In the genomic region with DNA sequence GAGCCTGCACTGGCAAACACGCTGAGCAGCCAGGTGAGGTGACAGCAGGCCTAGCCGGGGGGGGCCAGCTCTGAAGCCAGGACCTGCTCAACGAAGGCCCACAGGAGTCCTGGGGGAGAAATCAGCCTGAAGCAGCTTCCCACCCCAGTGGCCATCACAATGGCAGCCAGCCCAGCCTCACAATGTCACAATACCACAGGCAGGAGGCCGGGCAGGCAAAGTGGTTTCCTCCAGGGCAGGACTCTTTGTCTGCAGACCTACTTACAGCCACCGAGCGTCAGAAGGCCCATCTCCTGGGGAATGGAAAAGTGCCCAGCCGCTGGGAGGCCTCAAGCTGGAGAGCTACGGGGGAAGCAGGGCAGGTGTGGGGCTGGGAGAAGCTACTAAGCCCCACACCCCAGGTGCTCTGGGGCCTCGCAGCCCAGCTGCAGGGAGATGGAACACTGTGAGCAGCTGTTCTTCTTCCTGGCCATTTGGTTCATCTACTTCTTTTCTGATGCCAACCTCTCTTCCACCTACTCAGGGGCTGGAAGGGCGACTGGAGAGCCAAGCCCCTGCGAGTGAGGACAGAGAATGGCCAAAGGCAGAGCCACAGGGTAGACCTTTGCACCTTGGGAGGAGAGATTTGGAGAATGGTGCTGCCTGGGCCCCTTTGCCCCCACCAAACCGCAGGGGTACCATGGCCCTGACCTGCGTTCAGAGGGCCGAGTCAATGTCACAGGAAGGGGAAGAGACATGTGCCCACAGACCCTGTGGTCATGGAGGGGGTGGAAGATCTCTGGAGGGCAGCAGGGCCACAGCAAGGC, we compare ENCODE assay signal across 19 cellular contexts. TPM values are rescaled to one million over a fixed set of nuclear protein-coding genes. Genes with fewer than 3 reads are reported as not detected.
DNase-seq lines count a peak whose midpoint lies in the region; ATAC-seq, FAIRE-seq and TF ChIP-seq lines count a peak whose summit lies in the region.
"Had no signal": no experiment of that assay in that cellular context is flagged by ENCODE, and none has a peak within 500 bp of the region (broad histone marks: within the 10 kb centered on the region; RNA-seq: fewer than 3 reads in every experiment).

No MANE protein-coding gene starts in this region.

- H3K36me3 ChIP-seq in GM12878 (ENCODE audit: control insufficient read depth in 2 of 2, insufficient read depth in 2 of 2, low read length in 1 of 2) (no peaks in the 10 kb centered on the region; a peak in 1 of 4 replicates), neutrophil (peaks cover 7% of the 10 kb centered on the region), left lung (peaks cover 0 to 27% of the 10 kb centered on the region in 2 donors)

- RAD21 ChIA-PET in GM12878 (lab: Charles Lee; ENCODE audit: unreplicated experiment) = no interaction called here

- H3K4me3 ChIP-seq in GM12878 (no peak overlapping the region), neutrophil (ENCODE audit: low read depth in 1 of 2, low read length in 1 of 2) (no peak overlapping the region), left lung (no peak overlapping the region)
- H3K4me3 ChIP-seq: dorsolateral prefrontal cortex, prostate gland had no signal

- H3K27me3 ChIP-seq in GM12878 (replicated peaks in 1 of 2; ENCODE audit: control insufficient read depth in 2 of 2, insufficient read depth in 2 of 2, low read length in 1 of 2) (no peaks in the 10 kb centered on the region), neutrophil (no peaks in the 10 kb centered on the region), left lung (no peaks in the 10 kb centered on the region)
- H3K27me3 ChIP-seq: dorsolateral prefrontal cortex had no signal

- FAIRE-seq in GM12878 (lab: Jason Lieb, UNC) = no peak

- no peak overlapping the region for H3K9ac ChIP-seq in GM12878 (ENCODE audit: control insufficient read depth, insufficient read depth, low read length)

- 74% methylated on average over 14 of the region's 14 CpGs for WGBS in GM12878 (ENCODE audit: insufficient coverage, insufficient replicate concordance, low lambda C conversion rate, missing lambda C conversion rate)

- H3K9me3 ChIP-seq in GM12878 (replicated peaks; ENCODE audit: control insufficient read depth, insufficient read depth, low read length) (no peaks in the 10 kb centered on the region), neutrophil (no peaks in the 10 kb centered on the region), left lung (no peaks in the 10 kb centered on the region)
- H3K9me3 ChIP-seq: prostate gland had no signal

- in situ Hi-C loops in GM12878 (cut with MboI) = no loop called here

- CTCF ChIA-PET in GM12878 (lab: Yijun Ruan, JAX) = no interaction called here

- TF ChIP-seq RAD21 in GM12878 (IDR thresholded peaks at IDR 0.05; ENCODE audit: insufficient read depth, low read depth, low read length) = no peak

- H3K27ac ChIP-seq in GM12878 (ENCODE audit: control insufficient read depth, insufficient read depth) (no peak overlapping the region), neutrophil (peak overlapping the region; percentile 69), left lung (no peak overlapping the region)
- H3K27ac ChIP-seq: 22Rv1, prostate gland, RWPE1 had no signal

- DNase-seq in NCI-H1417 (lab: John Stamatoyannopoulos, UW) (peak; percentile 69 to 91 (median 82)), NCI-H1417 treated with DMSO at 0.1 percent for 48 hours (lab: John Stamatoyannopoulos, UW) (no peak), NCI-H2107 treated with DMSO at 0.1 percent for 48 hours (lab: John Stamatoyannopoulos, UW; ENCODE audit: unreplicated experiment) (peak; percentile 72), GM12878 (ENCODE audit: low read depth, low spot score) (no peak), LoVo (ENCODE audit: low spot score) (no peak), sciatic nerve (ENCODE audit: low spot score) (no peak), left lung (no peak)
- DNase-seq: activated naive CD4-positive, alpha-beta T cell; CD4-positive, alpha-beta memory T cell; HFFc6; NCI-H748 treated with DMSO at 0.1 percent for 48 hours; stimulated activated CD4-positive, alpha-beta T cell treated with anti-CD3 and anti-CD28 coated beads, Interleukin-15, amount 100 ng/mL, for 24 hours; T-helper 1 cell had no signal

- H3K79me2 ChIP-seq in GM12878 (ENCODE audit: control insufficient read depth, insufficient read depth, low read length) = no peaks in the 10 kb centered on the region

- H2AFZ ChIP-seq in GM12878 (ENCODE audit: control insufficient read depth, low read depth, low read length) = no peak overlapping the region

- SMC1A ChIA-PET in GM12878 (lab: Charles Lee; ENCODE audit: uncharacterized antibody, unreplicated experiment) = no interaction called here

- intact Hi-C loops in GM12878 (cut with micrococcal nuclease; ENCODE audit: unreplicated experiment) (no loop called here), sciatic nerve (cut with DNase I) (no loop called here), left lung (cut with DNase I) (no loop called here)

- TF ChIP-seq EP300 in GM12878 (IDR thresholded peaks at IDR 0.05; ENCODE audit: borderline replicate concordance in 1 of 2, control insufficient read depth in 1 of 2, low read depth in 2 of 2, low read length in 2 of 2) = no peak

- H3K4me1 ChIP-seq in GM12878 (ENCODE audit: control insufficient read depth, insufficient read depth, low read length) (peaks cover 3% of the 10 kb centered on the region), neutrophil (ENCODE audit: control insufficient read depth in 1 of 2, insufficient read depth in 1 of 2, low read depth in 1 of 2, low read length in 1 of 2) (peaks cover 64 to 69% of the 10 kb centered on the region in 2 experiments), left lung (peaks cover 0 to 16% of the 10 kb centered on the region in 2 donors)
- H3K4me1 ChIP-seq: prostate gland had no signal

- BruUV-seq in GM12878 (replicated peaks; lab: Mats Ljungman, UMichigan) = no TSS peak

- ATAC-seq in GM12878 (no peak), sciatic nerve (no peak), left lung (no peak)
- ATAC-seq: left lobe of liver had no signal

- H4K20me1 ChIP-seq in GM12878 (ENCODE audit: control insufficient read depth, insufficient read depth) = no peaks in the 10 kb centered on the region

- POLR2A ChIA-PET in GM12878 (lab: Charles Lee) = no interaction called here

- H3K4me2 ChIP-seq in GM12878 (ENCODE audit: control insufficient read depth, insufficient read depth) = no peak overlapping the region

- TF ChIP-seq POLR2A in GM12878 (IDR thresholded peaks at IDR 0.05; ENCODE audit: low read depth, low read length) = peak; percentile 5; the same call in 1 of the 2 replicates

- TF ChIP-seq CTCF in GM12878 (IDR thresholded peaks at IDR 0.05 in 2 of 3, conservative IDR thresholded peaks at IDR 0.05 in 1 of 3; ENCODE audit: control insufficient read depth in 2 of 3, extremely low read depth in 1 of 3, insufficient read depth in 1 of 3, low read depth in 3 of 3, low read length in 3 of 3) = no peak
- no peak for TF ChIP-seq CTCF in neutrophil (IDR thresholded peaks at IDR 0.05)
- TF ChIP-seq CTCF in left lung (IDR thresholded peaks at IDR 0.05) = no peak

RNA-seq across cellular contexts. Expression of gene AVP, which starts 22.3 kb away (rescaled TPM):
- total RNA-seq in GM12878 (2013; cell fraction: nucleolus; rRNA removed) = not detected in 2 replicates
- total RNA-seq in GM12878 (2014; rRNA removed) (not detected in 2 replicates), GM12878 (2014; rRNA removed; fragmentation: Illumina TruSeq; extraction: Trizol) (not detected in 2 replicates), GM12878 (2021) (not detected in 2 replicates), sciatic nerve (not detected), left lung (not detected)
- not detected for polyA plus RNA-seq in GM12878 (2011; ENCODE audit: low read depth)
- polyA plus RNA-seq in GM12878 (2011; rRNA removed) (not detected in 2 replicates), GM12878 (2014; fragmentation: Illumina TruSeq; extraction: Trizol) (not detected in 2 replicates), GM12878 (2014; fragmentation: Nextera tagmentation; extraction: Ambion mirVana) (not detected), GM12878 (2014; rRNA removed) (not detected in 2 replicates), GM12878 (2016; fragmentation: Nextera tagmentation; extraction: Ambion mirVana) (not detected)
- polyA plus RNA-seq in GM12878 (2011; cell fraction: cytosol; rRNA removed) = not detected in 2 replicates
- polyA plus RNA-seq in GM12878 (2011; cell fraction: nucleus; rRNA removed) = not detected in 2 replicates
- not detected in 2 replicates for polyA plus RNA-seq in GM12878 (2012)
- polyA minus RNA-seq in GM12878 (2011; rRNA and poly(A)+ RNA removed) = not detected in 2 replicates
- not detected in 2 replicates for polyA minus RNA-seq in GM12878 (2011; cell fraction: cytosol; rRNA and poly(A)+ RNA removed)
- polyA minus RNA-seq in GM12878 (2011; cell fraction: nucleus; rRNA and poly(A)+ RNA removed) = not detected in 2 replicates
- total RNA-seq: CD4-positive, alpha-beta memory T cell; HFFc6; left lobe of liver had no signal
- polyA plus RNA-seq: CD4-positive, alpha-beta memory T cell had no signal

RNA-seq across cellular contexts. Expression of gene OXT, which starts 35.4 kb away (rescaled TPM):
- not detected in 2 replicates for total RNA-seq in GM12878 (2013; cell fraction: nucleolus; rRNA removed)
- total RNA-seq in GM12878 (2014; rRNA removed) (not detected in 2 replicates), GM12878 (2014; rRNA removed; fragmentation: Illumina TruSeq; extraction: Trizol) (not detected in 2 replicates), GM12878 (2021) (not detected in 2 replicates), sciatic nerve (not detected), left lung (under 1 TPM in 1 of 2 donors, not detected in 1; 0.55 TPM)
- polyA plus RNA-seq in GM12878 (2011; ENCODE audit: low read depth) = not detected
- polyA plus RNA-seq in GM12878 (2011; rRNA removed) (not detected in 2 replicates), GM12878 (2014; fragmentation: Illumina TruSeq; extraction: Trizol) (not detected in 2 replicates), GM12878 (2014; fragmentation: Nextera tagmentation; extraction: Ambion mirVana) (not detected), GM12878 (2014; rRNA removed) (not detected in 2 replicates), GM12878 (2016; fragmentation: Nextera tagmentation; extraction: Ambion mirVana) (not detected)
- not detected in 2 replicates for polyA plus RNA-seq in GM12878 (2011; cell fraction: cytosol; rRNA removed)
- not detected in 2 replicates for polyA plus RNA-seq in GM12878 (2011; cell fraction: nucleus; rRNA removed)
- not detected in 2 replicates for polyA plus RNA-seq in GM12878 (2012)
- polyA minus RNA-seq in GM12878 (2011; rRNA and poly(A)+ RNA removed) = not detected in 2 replicates
- not detected in 2 replicates for polyA minus RNA-seq in GM12878 (2011; cell fraction: cytosol; rRNA and poly(A)+ RNA removed)
- not detected in 2 replicates for polyA minus RNA-seq in GM12878 (2011; cell fraction: nucleus; rRNA and poly(A)+ RNA removed)
- total RNA-seq: HFFc6 had no signal

RNA-seq across cellular contexts. Expression of gene FASTKD5, which starts 52.8 kb away (rescaled TPM):
- total RNA-seq in GM12878 (2013; cell fraction: nucleolus; rRNA removed) = 28.4 and 29.8 TPM in 2 replicates
- 29.8 and 30.4 TPM in 2 replicates for total RNA-seq in GM12878 (2014; rRNA removed)
- 27.0 and 30.0 TPM in 2 replicates for total RNA-seq in GM12878 (2014; rRNA removed; fragmentation: Illumina TruSeq; extraction: Trizol)
- 23.7 and 25.5 TPM in 2 replicates for total RNA-seq in GM12878 (2021)
- 17.5 TPM for polyA plus RNA-seq in GM12878 (2011; ENCODE audit: low read depth)
- polyA plus RNA-seq in GM12878 (2011; rRNA removed) = 33.7 and 34.7 TPM in 2 replicates
- polyA plus RNA-seq in GM12878 (2011; cell fraction: cytosol; rRNA removed) = 19.8 and 23.6 TPM in 2 replicates
- 21.2 and 22.2 TPM in 2 replicates for polyA plus RNA-seq in GM12878 (2011; cell fraction: nucleus; rRNA removed)
- 15.4 and 16.5 TPM in 2 replicates for polyA plus RNA-seq in GM12878 (2012)
- polyA plus RNA-seq in GM12878 (2014; fragmentation: Illumina TruSeq; extraction: Trizol) = 30.0 and 31.4 TPM in 2 replicates
- polyA plus RNA-seq in GM12878 (2014; fragmentation: Nextera tagmentation; extraction: Ambion mirVana) = 10 to 100 TPM; 23.3 to 38.5 TPM
- polyA plus RNA-seq in GM12878 (2014; rRNA removed) = 24.0 and 28.0 TPM in 2 replicates
- polyA plus RNA-seq in GM12878 (2016; fragmentation: Nextera tagmentation; extraction: Ambion mirVana) = 10 to 100 TPM; 39.0 to 41.0 TPM
- 32.0 and 33.2 TPM in 2 replicates for polyA minus RNA-seq in GM12878 (2011; rRNA and poly(A)+ RNA removed)
- polyA minus RNA-seq in GM12878 (2011; cell fraction: cytosol; rRNA and poly(A)+ RNA removed) = 9.6 and 13.2 TPM in 2 replicates
- polyA minus RNA-seq in GM12878 (2011; cell fraction: nucleus; rRNA and poly(A)+ RNA removed) = 10.4 and 14.2 TPM in 2 replicates
- total RNA-seq in sciatic nerve = 9.4 TPM
- total RNA-seq in left lung = 10 to 100 TPM; 17.3 to 19.0 TPM

RNA-seq across cellular contexts. Expression of gene UBOX5, which starts 52.8 kb away (rescaled TPM):
- 4.8 and 5.0 TPM in 2 replicates for total RNA-seq in GM12878 (2013; cell fraction: nucleolus; rRNA removed)
- 3.9 and 4.0 TPM in 2 replicates for total RNA-seq in GM12878 (2014; rRNA removed)
- 1.9 and 2.0 TPM in 2 replicates for total RNA-seq in GM12878 (2014; rRNA removed; fragmentation: Illumina TruSeq; extraction: Trizol)
- 4.4 and 5.5 TPM in 2 replicates for total RNA-seq in GM12878 (2021)
- 1.8 TPM for polyA plus RNA-seq in GM12878 (2011; ENCODE audit: low read depth)
- 1.5 and 1.7 TPM in 2 replicates for polyA plus RNA-seq in GM12878 (2011; rRNA removed)
- 2.2 and 2.4 TPM in 2 replicates for polyA plus RNA-seq in GM12878 (2011; cell fraction: cytosol; rRNA removed)
- 2.1 and 2.3 TPM in 2 replicates for polyA plus RNA-seq in GM12878 (2011; cell fraction: nucleus; rRNA removed)
- polyA plus RNA-seq in GM12878 (2012) = 3.0 and 4.2 TPM in 2 replicates
- polyA plus RNA-seq in GM12878 (2014; fragmentation: Illumina TruSeq; extraction: Trizol) = 1.8 and 2.7 TPM in 2 replicates
- under 1 TPM; 0.37 to 0.47 TPM for polyA plus RNA-seq in GM12878 (2014; fragmentation: Nextera tagmentation; extraction: Ambion mirVana)
- polyA plus RNA-seq in GM12878 (2014; rRNA removed) = 2.6 and 2.8 TPM in 2 replicates
- 1 to 10 TPM; 4.2 to 4.8 TPM for polyA plus RNA-seq in GM12878 (2016; fragmentation: Nextera tagmentation; extraction: Ambion mirVana)
- polyA minus RNA-seq in GM12878 (2011; rRNA and poly(A)+ RNA removed) = 2.8 and 3.3 TPM in 2 replicates
- 1.1 and 1.9 TPM in 2 replicates for polyA minus RNA-seq in GM12878 (2011; cell fraction: cytosol; rRNA and poly(A)+ RNA removed)
- polyA minus RNA-seq in GM12878 (2011; cell fraction: nucleus; rRNA and poly(A)+ RNA removed) = 0.97 and 1.4 TPM in 2 replicates
- total RNA-seq in sciatic nerve = 8.1 TPM
- 1 to 10 TPM; 5.2 TPM for total RNA-seq in left lung

Comparison
In these comparisons a context has a peak if more than half of its experiments do, and no peak if none do; other contexts are left out.
1. DNase-seq: peak in NCI-H1417 (3 of 3) and NCI-H2107 treated with DMSO at 0.1 percent for 48 hours (single experiment); none in NCI-H1417 treated with DMSO at 0.1 percent for 48 hours (single experiment), GM12878 (single experiment), LoVo (single experiment), sciatic nerve (single experiment) and left lung (0 of 2).